Comparison of ENCODE assay signal across 1 cellular context in genomic region chr21:46214478-46215340, GRCh38.
TF ChIP-seq lines count a peak whose summit lies in the region.

No MANE protein-coding gene starts in this region.

TF ChIP-seq in K562, 482 proteins besides CTCF, POLR2A, EP300 and RAD21:
- TF ChIP-seq HNRNPL (IDR thresholded peaks at IDR 0.05; ENCODE audit: low read depth, low read length) (no peak), POLR2G (IDR thresholded peaks at IDR 0.05; ENCODE audit: low read depth, low read length) (0 out of 2 replicates have a peak, but pooled peaks have one; percentile 30)
TF ChIP-seq in K562: peak in this region for 1.
